ENCODE assay signal across 30 cellular contexts in genomic region chr10:77673086-77673485, GRCh38. TPM values are rescaled to one million over a fixed set of nuclear protein-coding genes. Genes with fewer than 3 reads are reported as not detected.
DNase-seq lines count a peak whose midpoint lies in the region; ATAC-seq and TF ChIP-seq lines count a peak whose summit lies in the region.
"Had no signal": no experiment of that assay in that cellular context is flagged by ENCODE, and none has a peak within 500 bp of the region (broad histone marks: within the 10 kb centered on the region; RNA-seq: fewer than 3 reads in every experiment).

No MANE protein-coding gene starts in this region.

- H3K27me3 ChIP-seq in OCI-LY3 (ENCODE audit: low read depth, low read length) (no peaks in the 10 kb centered on the region), brain microvascular endothelial cell (replicated peaks) (no peaks in the 10 kb centered on the region), trophoblast cell (ENCODE audit: insufficient read depth, low read length) (peaks cover 2% of the 10 kb centered on the region)
- H3K27me3 ChIP-seq: BLaER1 treated with 17β-estradiol and CSF1 and Interleukin-3, amounts not matched to agents 10 nM and 100 nM had no signal

- H3K9ac ChIP-seq in OCI-LY3 (ENCODE audit: low read length) (peak overlapping the region; percentile 42; the same call in 1 of the 2 replicates), trophoblast cell (ENCODE audit: low read length) (no peak overlapping the region)
- H3K9ac ChIP-seq: BLaER1 treated with 17β-estradiol and CSF1 and Interleukin-3, amounts not matched to agents 10 nM and 100 nM had no signal

- H3K23ac ChIP-seq in trophoblast cell (ENCODE audit: low read length): no peak overlapping the region

- H2AFZ ChIP-seq in OCI-LY3 (ENCODE audit: low read depth, low read length) (no peak overlapping the region), trophoblast cell (ENCODE audit: insufficient read depth, low read length, poor library complexity) (no peak overlapping the region)

- H3K79me1 ChIP-seq in trophoblast cell (ENCODE audit: low read length): no peaks in the 10 kb centered on the region

- H4K12ac ChIP-seq in trophoblast cell (ENCODE audit: low read depth, low read length): no peak overlapping the region

- no peak overlapping the region for H2BK120ac ChIP-seq in trophoblast cell (ENCODE audit: insufficient read depth, low read length, poor library complexity)

- H4K91ac ChIP-seq in trophoblast cell (ENCODE audit: low read depth, low read length): no peak overlapping the region

- H4K20me1 ChIP-seq in OCI-LY3 (ENCODE audit: insufficient read depth, low read length): no peaks in the 10 kb centered on the region
- H4K20me1 ChIP-seq: BLaER1 treated with 17β-estradiol and CSF1 and Interleukin-3, amounts not matched to agents 10 nM and 100 nM had no signal

- no peak overlapping the region for H2BK5ac ChIP-seq in trophoblast cell (ENCODE audit: low read depth, low read length, poor library complexity)

- in situ Hi-C loops in brain microvascular endothelial cell (cut with HindIII; ENCODE audit: low pct_ligation_motif_present, low sequenced_read_pairs): no loop called here

- TF ChIP-seq CTCF in OCI-LY3 (IDR thresholded peaks at IDR 0.05; ENCODE audit: low read depth, low read length) (no peak), brain microvascular endothelial cell (IDR thresholded peaks at IDR 0.05; ENCODE audit: low read depth, low read length, missing control alignments) (no peak)

- no CpG with 5 or more reads among the region's 2 CpGs for WGBS in trophoblast cell (ENCODE audit: extremely low coverage, insufficient coverage, insufficient read length)

- H3K14ac ChIP-seq in trophoblast cell (ENCODE audit: low read length): no peak overlapping the region

- H2AK5ac ChIP-seq in trophoblast cell (ENCODE audit: low read length): no peak overlapping the region

- no peak overlapping the region for H4K8ac ChIP-seq in trophoblast cell (ENCODE audit: low read depth, low read length)

- peak overlapping the region; percentile 100 for H3K27ac ChIP-seq in OCI-LY3 (ENCODE audit: low read length)
- no peak overlapping the region for H3K27ac ChIP-seq in brain microvascular endothelial cell
- no peak overlapping the region for H3K27ac ChIP-seq in trophoblast cell (ENCODE audit: low read depth, low read length)
- H3K27ac ChIP-seq: BLaER1 treated with 17β-estradiol and CSF1 and Interleukin-3, amounts not matched to agents 10 nM and 100 nM; heart right ventricle; psoas muscle; sigmoid colon; tibial artery had no signal

- H3K4me2 ChIP-seq in OCI-LY3 (ENCODE audit: low read length) (no peak overlapping the region), trophoblast cell (ENCODE audit: low read length) (no peak overlapping the region)
- H3K4me2 ChIP-seq: BLaER1 treated with 17β-estradiol and CSF1 and Interleukin-3, amounts not matched to agents 10 nM and 100 nM had no signal

- no peak overlapping the region for H3K4ac ChIP-seq in trophoblast cell (ENCODE audit: low read depth, low read length)

- H3K4me1 ChIP-seq in OCI-LY3 (ENCODE audit: low read length) (peaks cover 98% of the 10 kb centered on the region), trophoblast cell (ENCODE audit: control insufficient read depth in 1 of 2, insufficient read depth in 2 of 2, low read length in 2 of 2) (no peaks in the 10 kb centered on the region)
- H3K4me1 ChIP-seq: heart right ventricle, psoas muscle, sigmoid colon, tibial artery had no signal

- H3K36me3 ChIP-seq in OCI-LY3 (replicated peaks; ENCODE audit: low read depth, low read length): peaks cover 49% of the 10 kb centered on the region
- H3K36me3 ChIP-seq in brain microvascular endothelial cell (replicated peaks): no peaks in the 10 kb centered on the region
- no peaks in the 10 kb centered on the region for H3K36me3 ChIP-seq in trophoblast cell (ENCODE audit: control insufficient read depth in 1 of 2, insufficient read depth in 2 of 2, low read length in 2 of 2)
- H3K36me3 ChIP-seq: BLaER1 treated with 17β-estradiol and CSF1 and Interleukin-3, amounts not matched to agents 10 nM and 100 nM; heart right ventricle; sigmoid colon; tibial artery had no signal

- no peak overlapping the region for H3K18ac ChIP-seq in trophoblast cell (ENCODE audit: low read length)

- H2BK12ac ChIP-seq in trophoblast cell (ENCODE audit: low read length): no peak overlapping the region

- ATAC-seq in HG02970 (IDR thresholded peaks at IDR 0.05; ENCODE audit: low FRiP score, unreplicated experiment): no peak
- ATAC-seq: heart right ventricle; natural killer cell treated with Interleukin-12 subunit alpha and Interleukin-12 subunit beta and Interleukin-15 and Interleukin-18, amount 100 ng/mL, for 72 hours; psoas muscle had no signal

- no peak overlapping the region for H3K4me3 ChIP-seq in OCI-LY3 (ENCODE audit: low read length)
- no peak overlapping the region for H3K4me3 ChIP-seq in brain microvascular endothelial cell (ENCODE audit: low read depth, low read length)
- H3K4me3 ChIP-seq in trophoblast cell (ENCODE audit: low read depth, low read length): no peak overlapping the region
- H3K4me3 ChIP-seq: BLaER1 treated with 17β-estradiol and CSF1 and Interleukin-3, amounts not matched to agents 10 nM and 100 nM; heart right ventricle; lung; psoas muscle; sigmoid colon; tibial artery had no signal

- DNase-seq in ELR (ENCODE audit: low read depth): peak; percentile 81
- DNase-seq in brain microvascular endothelial cell: peak; percentile 11
- DNase-seq in trophoblast cell: peak; percentile 40 to 42
- no peak for DNase-seq in globus pallidus (ENCODE audit: low spot score)
- no peak for DNase-seq in activated T-cell treated with anti-CD3 and anti-CD28 coated beads, Interleukin-2, amount 50 U/mL, for 1 hour
- DNase-seq: activated CD4-positive, alpha-beta T cell treated with anti-CD3 and anti-CD28 coated beads, Interleukin-2, amount 10 ng/mL, durations not matched to agents 24 days and 14 days; activated effector memory CD4-positive, alpha-beta T cell treated with anti-CD3 and anti-CD28 coated beads, Interleukin-2, amount 50 U/mL, for 16 hours; anterior cingulate cortex; COR-L47; foreskin melanocyte; GF-D8; heart right ventricle; KG1; MM.1S; NCI-H1436; NCI-H2081; NCI-H2227 treated with DMSO at 0.1 percent for 48 hours; NCI-H526; NK-92 treated with Interleukin-12 subunit alpha and Interleukin-12 subunit beta, amount 100 ng/mL, for 24 hours; occipital lobe; psoas muscle; sigmoid colon; stimulated activated CD4-positive, alpha-beta T cell treated with anti-CD3 and anti-CD28 coated beads, Interleukin-4, amount 100 ng/mL, for 1 hour; T1000; tibial artery had no signal

- H3K9me3 ChIP-seq in OCI-LY3 (ENCODE audit: insufficient read depth, low read length): no peaks in the 10 kb centered on the region
- no peaks in the 10 kb centered on the region for H3K9me3 ChIP-seq in trophoblast cell (ENCODE audit: insufficient read depth, low read depth, low read length)
- H3K9me3 ChIP-seq: BLaER1 treated with 17β-estradiol and CSF1 and Interleukin-3, amounts not matched to agents 10 nM and 100 nM; heart right ventricle; psoas muscle; sigmoid colon; tibial artery had no signal

- H3K79me2 ChIP-seq in OCI-LY3 (ENCODE audit: low read length): peaks cover 62% of the 10 kb centered on the region
- H3K79me2 ChIP-seq in trophoblast cell (ENCODE audit: control insufficient read depth, insufficient read depth, low read length, poor library complexity): no peaks in the 10 kb centered on the region

RNA-seq across cellular contexts. Expression of gene KCNMA1, which starts 35.5 kb away (rescaled TPM):
- 130 and 138 TPM in 2 replicates for polyA plus RNA-seq in trophoblast cell (2013)

Comparison
In these comparisons a context has a peak if more than half of its experiments do, and no peak if none do; other contexts are left out.
1. DNase-seq: peak in ELR (single experiment), brain microvascular endothelial cell (single experiment) and trophoblast cell (2 of 2); none in globus pallidus (single experiment) and activated T-cell treated with anti-CD3 and anti-CD28 coated beads, Interleukin-2, amount 50 U/mL, for 1 hour (single experiment).